Comparison of ENCODE assay signal across 19 cellular contexts in genomic region chr20:61371501-61372150, GRCh38.
"Had no signal": no experiment of that assay in that cellular context is flagged by ENCODE, and none has a peak within 500 bp of the region (broad histone marks: within the 10 kb centered on the region; RNA-seq: fewer than 3 reads in every experiment).

No MANE protein-coding gene starts in this region.

- DNase-seq: activated CD4-positive, alpha-beta memory T cell treated with anti-CD3 and anti-CD28 coated beads, Interleukin-2, amount 10 ng/mL, durations not matched to agents 7 days and 5 days; activated CD4-positive, alpha-beta T cell treated with anti-CD3 and anti-CD28 coated beads for 36 hours; activated gamma-delta T cell; activated T-cell treated with anti-CD3 and anti-CD28 coated beads, Interleukin-2, amount 50 U/mL, for 4 hours; amniotic stem cell; body of pancreas; effector memory CD4-positive, alpha-beta T cell; gastrocnemius medialis; heart left ventricle; left colon; right cardiac atrium; T-helper 17 cell had no signal

- H3K27ac Mint-ChIP-seq: activated CD4-positive, alpha-beta memory T cell treated with anti-CD3 and anti-CD28 coated beads, Interleukin-2, amount 10 ng/mL, durations not matched to agents 7 days and 5 days; activated CD4-positive, alpha-beta T cell treated with anti-CD3 and anti-CD28 coated beads for 36 hours; progenitor cell of endocrine pancreas; stimulated activated naive CD8-positive, alpha-beta T cell treated with anti-CD3 and anti-CD28 coated beads, Interleukin-15, Interleukin-2, amounts not matched to agents 100 ng/mL and 50 ng/mL, for 24 hours; T-helper 17 cell; type B pancreatic cell had no signal

- H3K4me1 ChIP-seq: body of pancreas, gastrocnemius medialis, heart left ventricle, suprapubic skin had no signal

- H3K27me3 ChIP-seq: body of pancreas had no signal

- H3K4me1 Mint-ChIP-seq: activated CD4-positive, alpha-beta memory T cell treated with anti-CD3 and anti-CD28 coated beads, Interleukin-2, amount 10 ng/mL, durations not matched to agents 7 days and 5 days; activated CD4-positive, alpha-beta T cell treated with anti-CD3 and anti-CD28 coated beads for 36 hours; central memory CD8-positive, alpha-beta T cell; T-helper 17 cell had no signal

- H3K4me3 ChIP-seq: body of pancreas, gastrocnemius medialis, heart left ventricle, smooth muscle cell, suprapubic skin had no signal

- H3K36me3 Mint-ChIP-seq: activated naive CD4-positive, alpha-beta T cell treated with anti-CD3 and anti-CD28 coated beads, Interleukin-2, amount 50 U/mL, for 72 hours; type B pancreatic cell had no signal

- H3K9me3 ChIP-seq: body of pancreas, gastrocnemius medialis, heart left ventricle, suprapubic skin had no signal

- ATAC-seq: activated CD4-positive, alpha-beta T cell treated with anti-CD3 and anti-CD28 coated beads for 36 hours; activated naive CD4-positive, alpha-beta T cell treated with anti-CD3 and anti-CD28 coated beads, Interleukin-2, amount 50 U/mL, for 72 hours; activated T-cell treated with anti-CD3 and anti-CD28 coated beads, Interleukin-2, amount 50 U/mL, for 4 hours; body of pancreas; gastrocnemius medialis; heart left ventricle; left colon; right cardiac atrium; T-helper 17 cell had no signal

- H3K4me2 ChIP-seq: smooth muscle cell had no signal

- H3K27me3 Mint-ChIP-seq: activated CD4-positive, alpha-beta memory T cell treated with anti-CD3 and anti-CD28 coated beads, Interleukin-2, amount 10 ng/mL, durations not matched to agents 7 days and 5 days; activated CD4-positive, alpha-beta T cell treated with anti-CD3 and anti-CD28 coated beads for 36 hours; central memory CD8-positive, alpha-beta T cell; stimulated activated naive CD8-positive, alpha-beta T cell treated with anti-CD3 and anti-CD28 coated beads, Interleukin-15, Interleukin-2, amounts not matched to agents 100 ng/mL and 50 ng/mL, for 24 hours; T-helper 17 cell had no signal

- H3K27ac ChIP-seq: body of pancreas, gastrocnemius medialis, heart left ventricle, suprapubic skin had no signal

- H3K9me3 Mint-ChIP-seq: central memory CD8-positive, alpha-beta T cell; stimulated activated naive CD8-positive, alpha-beta T cell treated with anti-CD3 and anti-CD28 coated beads, Interleukin-15, Interleukin-2, amounts not matched to agents 100 ng/mL and 50 ng/mL, for 24 hours; type B pancreatic cell had no signal

- H3K36me3 ChIP-seq: gastrocnemius medialis, heart left ventricle, suprapubic skin had no signal

- H3K4me3 Mint-ChIP-seq: activated CD4-positive, alpha-beta memory T cell treated with anti-CD3 and anti-CD28 coated beads, Interleukin-2, amount 10 ng/mL, durations not matched to agents 7 days and 5 days; activated CD4-positive, alpha-beta T cell treated with anti-CD3 and anti-CD28 coated beads for 36 hours; activated T-cell treated with anti-CD3 and anti-CD28 coated beads, Interleukin-2, amount 50 U/mL, for 4 hours; central memory CD8-positive, alpha-beta T cell; stimulated activated naive CD8-positive, alpha-beta T cell treated with anti-CD3 and anti-CD28 coated beads, Interleukin-15, Interleukin-2, amounts not matched to agents 100 ng/mL and 50 ng/mL, for 24 hours; T-helper 17 cell; type B pancreatic cell had no signal
